14 cellular contexts compared by ENCODE assay signal in the genomic region with DNA sequence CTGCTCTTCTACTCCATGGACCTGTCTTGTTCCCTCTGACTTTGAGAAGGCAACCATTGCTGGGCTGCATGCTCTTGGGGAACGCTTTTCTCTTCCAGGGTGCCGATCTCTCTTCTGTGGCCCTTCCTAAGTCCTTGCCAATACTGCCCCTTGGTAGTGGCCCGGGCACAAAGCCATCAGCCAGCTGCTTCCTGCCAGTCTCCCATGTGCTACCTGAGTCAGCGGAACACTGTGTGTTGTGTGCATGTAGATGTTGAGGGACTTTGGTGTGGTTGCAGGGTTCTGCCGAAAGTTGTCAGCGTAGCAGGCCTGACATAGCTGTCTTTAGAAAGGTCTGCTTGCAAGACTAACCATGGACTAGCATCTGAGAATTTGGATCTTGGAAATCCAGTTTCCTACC. TPM values are rescaled to one million over a fixed set of nuclear protein-coding genes. Genes with fewer than 3 reads are reported as not detected.
DNase-seq lines count a peak whose midpoint lies in the region; ATAC-seq, FAIRE-seq and TF ChIP-seq lines count a peak whose summit lies in the region.
"Had no signal": no experiment of that assay in that cellular context is flagged by ENCODE, and none has a peak within 500 bp of the region (broad histone marks: within the 10 kb centered on the region; RNA-seq: fewer than 3 reads in every experiment).

No MANE protein-coding gene starts in this region.

- intact Hi-C loops in HepG2 (cut with micrococcal nuclease; ENCODE audit: unreplicated experiment) (no loop called here), right lobe of liver (cut with DNase I) (no loop called here)
- intact Hi-C loops in activated CD8-positive, alpha-beta T cell treated with anti-CD3 and anti-CD28 coated beads for 36 hours (cut with micrococcal nuclease) = no loop called here

- no peaks in the 10 kb centered on the region for H3K9me3 Mint-ChIP-seq in activated CD8-positive, alpha-beta T cell treated with anti-CD3 and anti-CD28 coated beads for 36 hours
- H3K9me3 Mint-ChIP-seq in stimulated activated naive CD8-positive, alpha-beta T cell treated with anti-CD3 and anti-CD28 coated beads, Interleukin-15, amount 100 ng/mL, for 72 hours = no peaks in the 10 kb centered on the region
- no peaks in the 10 kb centered on the region for H3K9me3 Mint-ChIP-seq in glutamatergic neuron (ENCODE audit: unreplicated experiment)
- H3K9me3 Mint-ChIP-seq: neural progenitor cell had no signal

- CTCF ChIA-PET in HepG2 (lab: Yijun Ruan, JAX; ENCODE audit: low intra/inter-chr PET ratio, low total read pairs) = no interaction called here
- CTCF ChIA-PET in activated CD8-positive, alpha-beta T cell treated with anti-CD3 and anti-CD28 coated beads for 36 hours (lab: Charles Lee) = interaction anchor here (1.1 to 2.4 kb wide), 7 partner anchors 19 to 170 kb away, joined by 3 to 6 read pairs (median 4); no protein-coding TSS in a partner anchor

- H2AFZ ChIP-seq in HepG2 (ENCODE audit: low read length) = no peak overlapping the region
- H2AFZ ChIP-seq: neural progenitor cell had no signal

- no peak for FAIRE-seq in HepG2 (lab: Jason Lieb, UNC)
- FAIRE-seq: frontal cortex, K562 had no signal

- H3K27ac Mint-ChIP-seq in activated CD8-positive, alpha-beta T cell treated with anti-CD3 and anti-CD28 coated beads for 36 hours = no peak overlapping the region
- no peak overlapping the region for H3K27ac Mint-ChIP-seq in stimulated activated naive CD8-positive, alpha-beta T cell treated with anti-CD3 and anti-CD28 coated beads, Interleukin-15, amount 100 ng/mL, for 72 hours
- no peak overlapping the region for H3K27ac Mint-ChIP-seq in glutamatergic neuron (ENCODE audit: unreplicated experiment)
- H3K27ac Mint-ChIP-seq: neural progenitor cell had no signal

- H3K4me2 ChIP-seq in HepG2 (ENCODE audit: low read depth, low read length) = no peak overlapping the region
- H3K4me2 ChIP-seq: neural progenitor cell had no signal

- H3K4me3 Mint-ChIP-seq in activated CD8-positive, alpha-beta T cell treated with anti-CD3 and anti-CD28 coated beads for 36 hours = no peak overlapping the region
- H3K4me3 Mint-ChIP-seq in stimulated activated naive CD8-positive, alpha-beta T cell treated with anti-CD3 and anti-CD28 coated beads, Interleukin-15, amount 100 ng/mL, for 72 hours = no peak overlapping the region
- no peak overlapping the region for H3K4me3 Mint-ChIP-seq in glutamatergic neuron (ENCODE audit: unreplicated experiment)
- H3K4me3 Mint-ChIP-seq: neural progenitor cell had no signal

- H3K27me3 Mint-ChIP-seq in activated CD8-positive, alpha-beta T cell treated with anti-CD3 and anti-CD28 coated beads for 36 hours = no peaks in the 10 kb centered on the region
- H3K27me3 Mint-ChIP-seq in stimulated activated naive CD8-positive, alpha-beta T cell treated with anti-CD3 and anti-CD28 coated beads, Interleukin-15, amount 100 ng/mL, for 72 hours = no peaks in the 10 kb centered on the region
- peaks cover 4% of the 10 kb centered on the region for H3K27me3 Mint-ChIP-seq in glutamatergic neuron (ENCODE audit: unreplicated experiment)

- TF ChIP-seq POLR2A in HepG2 (IDR thresholded peaks at IDR 0.05; ENCODE audit: insufficient read depth in 1 of 2, low read depth in 2 of 2, low read length in 2 of 2) (no peak), right lobe of liver (IDR thresholded peaks at IDR 0.05) (no peak)

- H3K27me3 ChIP-seq in HepG2 (ENCODE audit: control insufficient read depth in 1 of 2, insufficient read depth in 2 of 2, low read length in 2 of 2) (no peaks in the 10 kb centered on the region), right lobe of liver (no peaks in the 10 kb centered on the region)
- H3K27me3 ChIP-seq: neural progenitor cell had no signal

- H3K4me3 ChIP-seq in HepG2 (replicated peaks in 1 of 3; ENCODE audit: insufficient read depth in 1 of 3, low read depth in 2 of 3, low read length in 3 of 3) (no peak overlapping the region), right lobe of liver (no peak overlapping the region)
- H3K4me3 ChIP-seq: K562, lung, neural progenitor cell had no signal

- no peak overlapping the region for H3K9ac ChIP-seq in HepG2 (ENCODE audit: insufficient read depth, low read depth, low read length)
- H3K9ac ChIP-seq: neural progenitor cell had no signal

- H3K79me2 ChIP-seq in HepG2 (ENCODE audit: insufficient read depth, low read length) = no peaks in the 10 kb centered on the region

- no peak for TF ChIP-seq RAD21 in HepG2 (CRISPR knock-in tag; IDR thresholded peaks at IDR 0.05)

- POLR2A ChIA-PET in HepG2 (lab: Yijun Ruan, JAX) = no interaction called here
- POLR2A ChIA-PET in activated CD8-positive, alpha-beta T cell treated with anti-CD3 and anti-CD28 coated beads for 36 hours (lab: Charles Lee) = interaction anchor here (0.8 to 1.3 kb wide), 4 partner anchors 31 to 120 kb away, joined by 3 to 5 read pairs (median 3); no protein-coding TSS in a partner anchor

- H4K20me1 ChIP-seq in HepG2 (ENCODE audit: insufficient read depth, low read length) = no peaks in the 10 kb centered on the region

- H3K27ac ChIP-seq in HepG2 (ENCODE audit: extremely low read length, insufficient read depth, low read length) (no peak overlapping the region), right lobe of liver (no peak overlapping the region)
- H3K27ac ChIP-seq: neural progenitor cell had no signal

- in situ Hi-C loops in HepG2 (cut with HindIII; ENCODE audit: extremely low pct_ligation_motif_present, low pct_unique_long_range_greater_than_20kb) = no loop called here

- H3K4me1 Mint-ChIP-seq in activated CD8-positive, alpha-beta T cell treated with anti-CD3 and anti-CD28 coated beads for 36 hours (ENCODE audit: low read depth) = peaks cover 21% of the 10 kb centered on the region
- peaks cover 26% of the 10 kb centered on the region for H3K4me1 Mint-ChIP-seq in stimulated activated naive CD8-positive, alpha-beta T cell treated with anti-CD3 and anti-CD28 coated beads, Interleukin-15, amount 100 ng/mL, for 72 hours
- H3K4me1 Mint-ChIP-seq in glutamatergic neuron (ENCODE audit: low read depth, unreplicated experiment) = peaks cover 3% of the 10 kb centered on the region
- H3K4me1 Mint-ChIP-seq: neural progenitor cell had no signal

- H3K9me3 ChIP-seq in HepG2 (ENCODE audit: low read length) = no peaks in the 10 kb centered on the region
- H3K9me3 ChIP-seq in right lobe of liver = no peaks in the 10 kb centered on the region

- BruUV-seq in HepG2 (replicated peaks; lab: Mats Ljungman, UMichigan) = no TSS peak

- H3K36me3 ChIP-seq in HepG2 (replicated peaks in 1 of 2; ENCODE audit: control insufficient read depth in 1 of 2, insufficient read depth in 2 of 2, low read length in 2 of 2) (peaks cover 0 to 1% of the 10 kb centered on the region in 2 experiments; a peak in 2 of 5 replicates), right lobe of liver (no peaks in the 10 kb centered on the region)
- H3K36me3 ChIP-seq: neural progenitor cell had no signal

- TF ChIP-seq EP300 in HepG2 (IDR thresholded peaks at IDR 0.05; ENCODE audit: low read depth in 2 of 2, low read length in 2 of 2) = no peak
- no peak for TF ChIP-seq EP300 in HepG2 (CRISPR knock-in tag; IDR thresholded peaks at IDR 0.05; ENCODE audit: borderline replicate concordance)

- H3K4me1 ChIP-seq in HepG2 (ENCODE audit: insufficient read depth, low read length) (no peaks in the 10 kb centered on the region), right lobe of liver (no peaks in the 10 kb centered on the region)
- H3K4me1 ChIP-seq: neural progenitor cell had no signal

- WGBS in HepG2 (ENCODE audit: low lambda C conversion rate) = 99% methylated on average over 6 of the region's 6 CpGs
- WGBS in right lobe of liver (ENCODE audit: insufficient coverage, low coverage, low lambda C conversion rate, missing lambda C conversion rate) = 88% methylated on average over 3 of the region's 6 CpGs

- ATAC-seq in HepG2 = no peak
- no peak for ATAC-seq in right lobe of liver
- peak; percentile 60 for ATAC-seq in activated CD8-positive, alpha-beta T cell treated with anti-CD3 and anti-CD28 coated beads for 36 hours
- ATAC-seq in stimulated activated naive CD8-positive, alpha-beta T cell treated with anti-CD3 and anti-CD28 coated beads, Interleukin-15, amount 100 ng/mL, for 72 hours = peak; percentile 63
- no peak for ATAC-seq in GM21447 (IDR thresholded peaks at IDR 0.05; ENCODE audit: unreplicated experiment)
- ATAC-seq: K562 had no signal

- DNase-seq in HepG2 (ENCODE audit: low spot score) = no peak
- no peak for DNase-seq in right lobe of liver
- DNase-seq in activated CD8-positive, alpha-beta T cell treated with anti-CD3 and anti-CD28 coated beads for 36 hours = peak; percentile 72
- peak; percentile 14 for DNase-seq in central memory CD4-positive, alpha-beta T cell
- DNase-seq in stimulated activated naive CD8-positive, alpha-beta T cell treated with anti-CD3 and anti-CD28 coated beads, Interleukin-15, amount 100 ng/mL, for 72 hours = peak; percentile 22 to 44
- DNase-seq in UCSD-AML1 (lab: John Stamatoyannopoulos, UW; ENCODE audit: unreplicated experiment) = no peak
- DNase-seq in glutamatergic neuron = no peak
- DNase-seq: H7, NCI-H1417 treated with DMSO at 0.1 percent for 48 hours had no signal

- peaks cover 11% of the 10 kb centered on the region for H3K36me3 Mint-ChIP-seq in activated CD8-positive, alpha-beta T cell treated with anti-CD3 and anti-CD28 coated beads for 36 hours (ENCODE audit: low read depth)
- no peaks in the 10 kb centered on the region for H3K36me3 Mint-ChIP-seq in glutamatergic neuron (ENCODE audit: unreplicated experiment)
- H3K36me3 Mint-ChIP-seq: neural progenitor cell had no signal

- TF ChIP-seq CTCF in HepG2 (CRISPR knock-in tag; IDR thresholded peaks at IDR 0.05) = no peak
- no peak for TF ChIP-seq CTCF in right lobe of liver (IDR thresholded peaks at IDR 0.05)
- no peak for TF ChIP-seq CTCF in activated CD8-positive, alpha-beta T cell treated with anti-CD3 and anti-CD28 coated beads for 36 hours (IDR thresholded peaks at IDR 0.05)
- no peak for TF ChIP-seq CTCF in glutamatergic neuron (IDR thresholded peaks at IDR 0.05; ENCODE audit: partially characterized antibody, unreplicated experiment)

RNA-seq across cellular contexts. Expression of a gene that starts 35.4 kb away (rescaled TPM):
- total RNA-seq in HepG2 (2016; rRNA removed; fragmentation: Illumina TruSeq; extraction: Trizol) (41.6 and 60.2 TPM in 2 replicates), right lobe of liver (10 to 100 TPM in 3 of 6 experiments, 1 to 10 TPM in 3; 4.5 to 16.0 (median 10.0) TPM), glutamatergic neuron (ENCODE audit: unreplicated experiment) (58.8 TPM)
- total RNA-seq in HepG2 (2016; cell fraction: cytosol; rRNA removed; fragmentation: Illumina TruSeq; extraction: Trizol; ENCODE audit: low read depth) = 135 and 162 TPM in 2 replicates
- total RNA-seq in HepG2 (2016; cell fraction: insoluble cytoplasmic fraction; rRNA removed; fragmentation: Illumina TruSeq; extraction: Trizol) = 38.9 and 57.0 TPM in 2 replicates
- total RNA-seq in HepG2 (2016; cell fraction: membrane; rRNA removed; fragmentation: Illumina TruSeq; extraction: Trizol) = 47.6 and 51.1 TPM in 2 replicates
- total RNA-seq in HepG2 (2016; cell fraction: nucleus; rRNA removed; fragmentation: Illumina TruSeq; extraction: Trizol) = 89.0 and 90.8 TPM in 2 replicates
- polyA plus RNA-seq in HepG2 (2011; rRNA removed) = 30.0 and 33.1 TPM in 2 replicates
- 25.6 and 26.2 TPM in 2 replicates for polyA plus RNA-seq in HepG2 (2011; cell fraction: cytosol; rRNA removed)
- 49.6 and 62.0 TPM in 2 replicates for polyA plus RNA-seq in HepG2 (2011; cell fraction: nucleus; rRNA removed)
- polyA plus RNA-seq in HepG2 (2012) = 27.4 and 34.9 TPM in 2 replicates
- 2.3 and 2.7 TPM in 2 replicates for polyA plus RNA-seq in HepG2 (2016; cell fraction: cytosol; fragmentation: Illumina TruSeq; extraction: Trizol; ENCODE audit: low read depth)
- polyA plus RNA-seq in HepG2 (2016; cell fraction: insoluble cytoplasmic fraction; fragmentation: Illumina TruSeq; extraction: Trizol; ENCODE audit: low read depth) = 23.2 and 26.4 TPM in 2 replicates
- 6.2 and 7.2 TPM in 2 replicates for polyA plus RNA-seq in HepG2 (2016; cell fraction: membrane; fragmentation: Illumina TruSeq; extraction: Trizol; ENCODE audit: low read depth)
- polyA plus RNA-seq in HepG2 (2016; cell fraction: nucleus; fragmentation: Illumina TruSeq; extraction: Trizol; ENCODE audit: insufficient read depth, low read depth) = 54.2 and 59.9 TPM in 2 replicates
- polyA minus RNA-seq in HepG2 (2011; rRNA and poly(A)+ RNA removed; ENCODE audit: low replicate concordance) = 26.7 and 71.2 TPM in 2 replicates
- 46.1 and 49.4 TPM in 2 replicates for polyA minus RNA-seq in HepG2 (2011; cell fraction: cytosol; rRNA and poly(A)+ RNA removed)
- 105 and 114 TPM in 2 replicates for polyA minus RNA-seq in HepG2 (2011; cell fraction: nucleus; rRNA and poly(A)+ RNA removed)
- total RNA-seq in activated CD8-positive, alpha-beta T cell treated with anti-CD3 and anti-CD28 coated beads for 36 hours = 10 to 100 TPM; 36.9 to 42.2 TPM

Comparison
In these comparisons a context has a peak if more than half of its experiments do, and no peak if none do; other contexts are left out.
1. ATAC-seq: peak in activated CD8-positive, alpha-beta T cell treated with anti-CD3 and anti-CD28 coated beads for 36 hours (single experiment) and stimulated activated naive CD8-positive, alpha-beta T cell treated with anti-CD3 and anti-CD28 coated beads, Interleukin-15, amount 100 ng/mL, for 72 hours (single experiment); none in HepG2 (single experiment), right lobe of liver (0 of 4) and GM21447 (single experiment).
2. DNase-seq: peak in activated CD8-positive, alpha-beta T cell treated with anti-CD3 and anti-CD28 coated beads for 36 hours (single experiment), central memory CD4-positive, alpha-beta T cell (single experiment) and stimulated activated naive CD8-positive, alpha-beta T cell treated with anti-CD3 and anti-CD28 coated beads, Interleukin-15, amount 100 ng/mL, for 72 hours (2 of 2); none in HepG2 (single experiment), right lobe of liver (0 of 3), UCSD-AML1 (single experiment) and glutamatergic neuron (single experiment).